In genomic region chr1:29500651-29501050, GRCh38 we compare ENCODE assay signal across 12 cellular contexts.
"Had no signal": no experiment of that assay in that cellular context is flagged by ENCODE, and none has a peak within 500 bp of the region (broad histone marks: within the 10 kb centered on the region; RNA-seq: fewer than 3 reads in every experiment).

No MANE protein-coding gene starts in this region.

- H3K9me3 ChIP-seq: adrenal gland, thoracic aorta, upper lobe of right lung had no signal

- H3K4me3 ChIP-seq: adrenal gland, cardiac muscle cell, thoracic aorta, upper lobe of right lung had no signal

- H3K27me3 ChIP-seq: adrenal gland, cardiac muscle cell had no signal

- ATAC-seq: esophagus mucosa, upper lobe of right lung had no signal

- H3K36me3 ChIP-seq: adrenal gland, cardiac muscle cell, thoracic aorta, upper lobe of right lung had no signal

- H3K27ac ChIP-seq: adrenal gland, cardiac muscle cell, thoracic aorta, upper lobe of right lung had no signal

- H3K4me1 ChIP-seq: adrenal gland, upper lobe of right lung had no signal

- DNase-seq: activated CD4-positive, alpha-beta T cell treated with anti-CD3 and anti-CD28 coated beads, Interleukin-2, amount 10 ng/mL, durations not matched to agents 24 days and 14 days; activated CD4-positive, CD25-positive, alpha-beta regulatory T cell; activated T-cell treated with anti-CD3 and anti-CD28 coated beads, Interleukin-2, amount 50 U/mL, for 1 hour; adrenal gland; kidney glomerular epithelial cell; stimulated activated CD4-positive, alpha-beta T cell treated with anti-CD3 and anti-CD28 coated beads, Interleukin-12 subunit alpha, Interleukin-12 subunit beta, amount 100 ng/mL, for 4 hours; stimulated activated CD4-positive, alpha-beta T cell treated with anti-CD3 and anti-CD28 coated beads, Interleukin-2, amount 100 ng/mL, for 24 hours; SW 1271; upper lobe of right lung had no signal
